In genomic region chr17:59105852-59106462, GRCh38 we compare ENCODE assay signal across 8 cellular contexts. TPM values are rescaled to one million over a fixed set of nuclear protein-coding genes. Genes with fewer than 3 reads are reported as not detected.
DNase-seq lines count a peak whose midpoint lies in the region; ATAC-seq and TF ChIP-seq lines count a peak whose summit lies in the region.

No MANE protein-coding gene starts in this region.

- H3K27me3 Mint-ChIP-seq in activated CD4-positive, alpha-beta memory T cell treated with anti-CD3 and anti-CD28 coated beads for 36 hours = no peaks in the 10 kb centered on the region

- DNase-seq in NCI-H2227 (lab: John Stamatoyannopoulos, UW; ENCODE audit: unreplicated experiment) (peak; percentile 74), dermis blood vessel endothelial cell (peak; percentile 54), lower leg skin (ENCODE audit: low spot score in 2 of 2) (peak; percentile 60 to 93), ecto neural progenitor cell (ENCODE audit: low spot score) (no peak)
- DNase-seq in activated CD4-positive, alpha-beta memory T cell treated with anti-CD3 and anti-CD28 coated beads for 36 hours = peak; percentile 78
- DNase-seq in stimulated activated CD4-positive, alpha-beta T cell treated with anti-CD3 and anti-CD28 coated beads, TNF-alpha, amount 100 ng/mL, for 24 hours (ENCODE audit: low read depth in 3 of 3) = peak; percentile 33 to 65 (median 35)

- ATAC-seq in GM18520 (IDR thresholded peaks at IDR 0.05; ENCODE audit: unreplicated experiment) (peak; percentile 11), HG02970 (IDR thresholded peaks at IDR 0.05; ENCODE audit: low FRiP score, unreplicated experiment) (peak; percentile 22)

- intact Hi-C loops in activated CD4-positive, alpha-beta memory T cell treated with anti-CD3 and anti-CD28 coated beads for 36 hours (cut with micrococcal nuclease) = loop anchor here (1.0 to 10.0 kb wide), 7 partner anchors 49 to 1021 kb away; partner anchors contain the start of genes CLTC, DYNLL2, GDPD1 and PRR11
- intact Hi-C loops in lower leg skin (cut with DNase I; ENCODE audit: low total_unique reads) = no loop called here

- peaks cover 18% of the 10 kb centered on the region for H3K36me3 Mint-ChIP-seq in activated CD4-positive, alpha-beta memory T cell treated with anti-CD3 and anti-CD28 coated beads for 36 hours

- H3K4me3 ChIP-seq in lower leg skin (ENCODE audit: low read depth, poor library complexity, severe bottlenecking) = peak overlapping the region; percentile 94

- peaks cover 49% of the 10 kb centered on the region for H3K4me1 Mint-ChIP-seq in activated CD4-positive, alpha-beta memory T cell treated with anti-CD3 and anti-CD28 coated beads for 36 hours (ENCODE audit: low read depth)

- H3K4me3 Mint-ChIP-seq in activated CD4-positive, alpha-beta memory T cell treated with anti-CD3 and anti-CD28 coated beads for 36 hours = peak overlapping the region; percentile 98

- POLR2A ChIA-PET in activated CD4-positive, alpha-beta memory T cell treated with anti-CD3 and anti-CD28 coated beads for 36 hours (lab: Charles Lee) = interaction anchor here (1.1 to 2.1 kb wide), 4 partner anchors 11 to 587 kb away, joined by 6 to 39 read pairs (median 6); partner anchors contain the start of genes CLTC, PRR11 and SKA2

- H3K9me3 Mint-ChIP-seq in activated CD4-positive, alpha-beta memory T cell treated with anti-CD3 and anti-CD28 coated beads for 36 hours = no peaks in the 10 kb centered on the region

- 0 to 1% methylated on average over 11 to 15 of the region's 18 CpGs for WGBS in lower leg skin, 2 donors

- TF ChIP-seq POLR2A in lower leg skin (IDR thresholded peaks at IDR 0.05) = no peak

- CTCF ChIA-PET in activated CD4-positive, alpha-beta memory T cell treated with anti-CD3 and anti-CD28 coated beads for 36 hours (lab: Charles Lee) = interaction anchor here (1.2 to 1.9 kb wide), 2 partner anchors 49 to 60 kb away, joined by 4 to 6 read pairs; partner anchors contain the start of genes PRR11 and SKA2

- TF ChIP-seq CTCF in lower leg skin (IDR thresholded peaks at IDR 0.05) = no peak

- peak overlapping the region; percentile 94 for H3K27ac Mint-ChIP-seq in activated CD4-positive, alpha-beta memory T cell treated with anti-CD3 and anti-CD28 coated beads for 36 hours

RNA-seq across cellular contexts. Expression of gene TRIM37, which starts 0.7 kb away (rescaled TPM):
- 10 to 100 TPM; 21.4 to 27.3 TPM for total RNA-seq in activated CD4-positive, alpha-beta memory T cell treated with anti-CD3 and anti-CD28 coated beads for 36 hours
- total RNA-seq in dermis blood vessel endothelial cell (48.2 and 57.9 TPM in 2 replicates), lower leg skin (10 to 100 TPM; 10.3 to 18.0 (median 13.9) TPM)

RNA-seq across cellular contexts. Expression of gene SKA2, which starts 49.0 kb away (rescaled TPM):
- 10 to 100 TPM; 83.5 to 83.9 TPM for total RNA-seq in activated CD4-positive, alpha-beta memory T cell treated with anti-CD3 and anti-CD28 coated beads for 36 hours
- 51.9 and 89.9 TPM in 2 replicates for total RNA-seq in dermis blood vessel endothelial cell
- 10 to 100 TPM in 3 of 4 donors, 1 to 10 TPM in 1; 8.9 to 21.2 (median 17.8) TPM for total RNA-seq in lower leg skin

RNA-seq across cellular contexts. Expression of gene PRR11, which starts 49.6 kb away (rescaled TPM):
- 10 to 100 TPM; 67.3 to 70.2 TPM for total RNA-seq in activated CD4-positive, alpha-beta memory T cell treated with anti-CD3 and anti-CD28 coated beads for 36 hours
- 3.2 and 31.7 TPM in 2 replicates for total RNA-seq in dermis blood vessel endothelial cell
- 1 to 10 TPM; 1.5 to 3.7 (median 2.6) TPM for total RNA-seq in lower leg skin
